ENCODE assay signal across 1 cellular context in the genomic region with DNA sequence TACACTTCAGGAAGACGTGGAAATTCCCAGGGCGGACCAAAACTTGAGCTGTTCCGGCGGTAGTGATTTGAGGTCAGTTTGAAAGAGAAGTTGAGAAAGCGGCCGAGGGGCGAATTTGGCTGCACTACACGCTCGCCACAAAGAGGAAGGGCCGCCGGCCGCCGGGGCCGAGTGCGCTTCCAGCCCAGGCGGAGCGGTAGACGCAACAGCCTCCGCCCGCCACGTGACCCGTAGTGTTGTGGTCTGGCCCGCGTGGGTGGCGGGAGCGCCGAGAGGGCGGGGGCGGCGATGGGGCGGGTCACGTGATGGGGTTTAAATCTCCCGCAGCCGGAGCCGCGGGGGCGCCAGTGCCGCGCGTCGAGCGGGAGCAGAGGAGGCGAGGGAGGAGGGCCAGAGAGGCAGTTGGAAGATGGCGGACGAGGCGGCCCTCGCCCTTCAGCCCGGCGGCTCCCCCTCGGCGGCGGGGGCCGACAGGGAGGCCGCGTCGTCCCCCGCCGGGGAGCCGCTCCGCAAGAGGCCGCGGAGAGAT.
TF ChIP-seq lines count a peak whose summit lies in the region.

A gene (plus strand): TSS at position 344 of the 529 bp plus-strand sequence. CDS start 66 bp downstream, at position 410.

TF ChIP-seq in HepG2, 621 proteins besides CTCF, POLR2A, EP300 and RAD21 (continued from another document and continues in another):
- TF ChIP-seq, protein P1, sequence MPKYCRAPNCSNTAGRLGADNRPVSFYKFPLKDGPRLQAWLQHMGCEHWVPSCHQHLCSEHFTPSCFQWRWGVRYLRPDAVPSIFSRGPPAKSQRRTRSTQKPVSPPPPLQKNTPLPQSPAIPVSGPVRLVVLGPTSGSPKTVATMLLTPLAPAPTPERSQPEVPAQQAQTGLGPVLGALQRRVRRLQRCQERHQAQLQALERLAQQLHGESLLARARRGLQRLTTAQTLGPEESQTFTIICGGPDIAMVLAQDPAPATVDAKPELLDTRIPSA (CRISPR knock-in tag; IDR thresholded peaks at IDR 0.05; ENCODE audit: borderline replicate concordance), result peak; percentile 21; the same call in 1 of the 2 replicates
- TF ChIP-seq ZNF782 (CRISPR knock-in tag; IDR thresholded peaks at IDR 0.05; ENCODE audit: borderline replicate concordance) (0 out of 2 replicates have a peak, but pooled peaks have one; percentile 51), ZNF101 (CRISPR knock-in tag; IDR thresholded peaks at IDR 0.05; ENCODE audit: borderline replicate concordance, low read depth) (no peak), IRF2 (CRISPR knock-in tag; IDR thresholded peaks at IDR 0.05) (peak; percentile 85; the same call in 1 of the 2 replicates), ZFP82 (CRISPR knock-in tag; IDR thresholded peaks at IDR 0.05; ENCODE audit: borderline replicate concordance) (no peak), ZNF549 (CRISPR knock-in tag; IDR thresholded peaks at IDR 0.05) (no peak), ZNF7 (CRISPR knock-in tag; IDR thresholded peaks at IDR 0.05) (no peak), ZNF235 (CRISPR knock-in tag; IDR thresholded peaks at IDR 0.05; ENCODE audit: borderline replicate concordance) (peak; percentile 85; the same call in 1 of the 2 replicates), RELA (CRISPR knock-in tag; IDR thresholded peaks at IDR 0.05) (peak; percentile 32; the same call in 1 of the 2 replicates), RNF2 (conservative IDR thresholded peaks at IDR 0.05; ENCODE audit: low read depth) (no peak), AGO1 (IDR thresholded peaks at IDR 0.05; ENCODE audit: low read depth, low read length, poor library complexity, severe bottlenecking) (no peak), XRCC5 (optimal IDR thresholded peaks at IDR 0.05; ENCODE audit: low read length) (peak; percentile 51), NFIC (IDR thresholded peaks at IDR 0.05; ENCODE audit: low read length) (no peak), NFYC (CRISPR knock-in tag; IDR thresholded peaks at IDR 0.05) (peak; percentile 60; the same call in 1 of the 2 replicates), FOXA3 (CRISPR knock-in tag; IDR thresholded peaks at IDR 0.05) (peak; percentile 68), NFE2L2 (IDR thresholded peaks at IDR 0.05; ENCODE audit: low read length) (no peak)
- TF ChIP-seq, protein P2, sequence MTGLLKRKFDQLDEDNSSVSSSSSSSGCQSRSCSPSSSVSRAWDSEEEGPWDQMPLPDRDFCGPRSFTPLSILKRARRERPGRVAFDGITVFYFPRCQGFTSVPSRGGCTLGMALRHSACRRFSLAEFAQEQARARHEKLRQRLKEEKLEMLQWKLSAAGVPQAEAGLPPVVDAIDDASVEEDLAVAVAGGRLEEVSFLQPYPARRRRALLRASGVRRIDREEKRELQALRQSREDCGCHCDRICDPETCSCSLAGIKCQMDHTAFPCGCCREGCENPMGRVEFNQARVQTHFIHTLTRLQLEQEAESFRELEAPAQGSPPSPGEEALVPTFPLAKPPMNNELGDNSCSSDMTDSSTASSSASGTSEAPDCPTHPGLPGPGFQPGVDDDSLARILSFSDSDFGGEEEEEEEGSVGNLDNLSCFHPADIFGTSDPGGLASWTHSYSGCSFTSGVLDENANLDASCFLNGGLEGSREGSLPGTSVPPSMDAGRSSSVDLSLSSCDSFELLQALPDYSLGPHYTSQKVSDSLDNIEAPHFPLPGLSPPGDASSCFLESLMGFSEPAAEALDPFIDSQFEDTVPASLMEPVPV (CRISPR knock-in tag; IDR thresholded peaks at IDR 0.05), result peak; percentile 89
- TF ChIP-seq, protein P3, sequence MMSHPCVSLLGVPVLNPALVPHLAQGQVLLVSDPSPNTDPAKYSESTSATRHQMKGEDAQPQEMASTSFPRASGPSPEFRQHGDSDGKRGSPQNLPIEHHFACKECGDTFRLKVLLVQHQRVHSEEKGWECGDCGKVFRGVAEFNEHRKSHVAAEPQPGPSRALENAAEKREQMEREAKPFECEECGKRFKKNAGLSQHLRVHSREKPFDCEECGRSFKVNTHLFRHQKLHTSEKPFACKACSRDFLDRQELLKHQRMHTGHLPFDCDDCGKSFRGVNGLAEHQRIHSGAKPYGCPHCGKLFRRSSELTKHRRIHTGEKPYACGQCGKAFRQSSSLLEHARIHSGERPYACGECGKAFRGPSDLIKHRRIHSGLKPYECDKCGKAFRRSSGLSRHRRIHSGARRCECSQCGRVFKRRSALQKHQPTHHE (CRISPR knock-in tag; IDR thresholded peaks at IDR 0.05; ENCODE audit: borderline replicate concordance), result peak; percentile 91; the same call in 1 of the 2 replicates
- TF ChIP-seq, protein P4, sequence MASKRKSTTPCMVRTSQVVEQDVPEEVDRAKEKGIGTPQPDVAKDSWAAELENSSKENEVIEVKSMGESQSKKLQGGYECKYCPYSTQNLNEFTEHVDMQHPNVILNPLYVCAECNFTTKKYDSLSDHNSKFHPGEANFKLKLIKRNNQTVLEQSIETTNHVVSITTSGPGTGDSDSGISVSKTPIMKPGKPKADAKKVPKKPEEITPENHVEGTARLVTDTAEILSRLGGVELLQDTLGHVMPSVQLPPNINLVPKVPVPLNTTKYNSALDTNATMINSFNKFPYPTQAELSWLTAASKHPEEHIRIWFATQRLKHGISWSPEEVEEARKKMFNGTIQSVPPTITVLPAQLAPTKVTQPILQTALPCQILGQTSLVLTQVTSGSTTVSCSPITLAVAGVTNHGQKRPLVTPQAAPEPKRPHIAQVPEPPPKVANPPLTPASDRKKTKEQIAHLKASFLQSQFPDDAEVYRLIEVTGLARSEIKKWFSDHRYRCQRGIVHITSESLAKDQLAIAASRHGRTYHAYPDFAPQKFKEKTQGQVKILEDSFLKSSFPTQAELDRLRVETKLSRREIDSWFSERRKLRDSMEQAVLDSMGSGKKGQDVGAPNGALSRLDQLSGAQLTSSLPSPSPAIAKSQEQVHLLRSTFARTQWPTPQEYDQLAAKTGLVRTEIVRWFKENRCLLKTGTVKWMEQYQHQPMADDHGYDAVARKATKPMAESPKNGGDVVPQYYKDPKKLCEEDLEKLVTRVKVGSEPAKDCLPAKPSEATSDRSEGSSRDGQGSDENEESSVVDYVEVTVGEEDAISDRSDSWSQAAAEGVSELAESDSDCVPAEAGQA (IDR thresholded peaks at IDR 0.05; ENCODE audit: low read depth), result no peak
- TF ChIP-seq, protein P4 (CRISPR knock-in tag; IDR thresholded peaks at IDR 0.05; ENCODE audit: borderline replicate concordance), result peak; percentile 89
- TF ChIP-seq, protein P5, sequence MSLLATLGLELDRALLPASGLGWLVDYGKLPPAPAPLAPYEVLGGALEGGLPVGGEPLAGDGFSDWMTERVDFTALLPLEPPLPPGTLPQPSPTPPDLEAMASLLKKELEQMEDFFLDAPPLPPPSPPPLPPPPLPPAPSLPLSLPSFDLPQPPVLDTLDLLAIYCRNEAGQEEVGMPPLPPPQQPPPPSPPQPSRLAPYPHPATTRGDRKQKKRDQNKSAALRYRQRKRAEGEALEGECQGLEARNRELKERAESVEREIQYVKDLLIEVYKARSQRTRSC (CRISPR knock-in tag; IDR thresholded peaks at IDR 0.05; ENCODE audit: low read depth), result no peak
- TF ChIP-seq, protein P6, sequence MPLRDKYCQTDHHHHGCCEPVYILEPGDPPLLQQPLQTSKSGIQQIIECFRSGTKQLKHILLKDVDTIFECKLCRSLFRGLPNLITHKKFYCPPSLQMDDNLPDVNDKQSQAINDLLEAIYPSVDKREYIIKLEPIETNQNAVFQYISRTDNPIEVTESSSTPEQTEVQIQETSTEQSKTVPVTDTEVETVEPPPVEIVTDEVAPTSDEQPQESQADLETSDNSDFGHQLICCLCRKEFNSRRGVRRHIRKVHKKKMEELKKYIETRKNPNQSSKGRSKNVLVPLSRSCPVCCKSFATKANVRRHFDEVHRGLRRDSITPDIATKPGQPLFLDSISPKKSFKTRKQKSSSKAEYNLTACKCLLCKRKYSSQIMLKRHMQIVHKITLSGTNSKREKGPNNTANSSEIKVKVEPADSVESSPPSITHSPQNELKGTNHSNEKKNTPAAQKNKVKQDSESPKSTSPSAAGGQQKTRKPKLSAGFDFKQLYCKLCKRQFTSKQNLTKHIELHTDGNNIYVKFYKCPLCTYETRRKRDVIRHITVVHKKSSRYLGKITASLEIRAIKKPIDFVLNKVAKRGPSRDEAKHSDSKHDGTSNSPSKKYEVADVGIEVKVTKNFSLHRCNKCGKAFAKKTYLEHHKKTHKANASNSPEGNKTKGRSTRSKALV (CRISPR knock-in tag; IDR thresholded peaks at IDR 0.05), result peak; percentile 53; the same call in 1 of the 2 replicates
- TF ChIP-seq, protein P7, sequence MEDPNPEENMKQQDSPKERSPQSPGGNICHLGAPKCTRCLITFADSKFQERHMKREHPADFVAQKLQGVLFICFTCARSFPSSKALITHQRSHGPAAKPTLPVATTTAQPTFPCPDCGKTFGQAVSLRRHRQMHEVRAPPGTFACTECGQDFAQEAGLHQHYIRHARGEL (CRISPR knock-in tag; IDR thresholded peaks at IDR 0.05), result 0 out of 2 replicates have a peak, but pooled peaks have one; percentile 45
- TF ChIP-seq, protein P8, sequence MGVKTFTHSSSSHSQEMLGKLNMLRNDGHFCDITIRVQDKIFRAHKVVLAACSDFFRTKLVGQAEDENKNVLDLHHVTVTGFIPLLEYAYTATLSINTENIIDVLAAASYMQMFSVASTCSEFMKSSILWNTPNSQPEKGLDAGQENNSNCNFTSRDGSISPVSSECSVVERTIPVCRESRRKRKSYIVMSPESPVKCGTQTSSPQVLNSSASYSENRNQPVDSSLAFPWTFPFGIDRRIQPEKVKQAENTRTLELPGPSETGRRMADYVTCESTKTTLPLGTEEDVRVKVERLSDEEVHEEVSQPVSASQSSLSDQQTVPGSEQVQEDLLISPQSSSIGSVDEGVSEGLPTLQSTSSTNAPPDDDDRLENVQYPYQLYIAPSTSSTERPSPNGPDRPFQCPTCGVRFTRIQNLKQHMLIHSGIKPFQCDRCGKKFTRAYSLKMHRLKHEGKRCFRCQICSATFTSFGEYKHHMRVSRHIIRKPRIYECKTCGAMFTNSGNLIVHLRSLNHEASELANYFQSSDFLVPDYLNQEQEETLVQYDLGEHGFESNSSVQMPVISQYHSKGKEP (CRISPR knock-in tag; IDR thresholded peaks at IDR 0.05), result peak; percentile 83; the same call in 1 of the 2 replicates
- TF ChIP-seq, protein P9, sequence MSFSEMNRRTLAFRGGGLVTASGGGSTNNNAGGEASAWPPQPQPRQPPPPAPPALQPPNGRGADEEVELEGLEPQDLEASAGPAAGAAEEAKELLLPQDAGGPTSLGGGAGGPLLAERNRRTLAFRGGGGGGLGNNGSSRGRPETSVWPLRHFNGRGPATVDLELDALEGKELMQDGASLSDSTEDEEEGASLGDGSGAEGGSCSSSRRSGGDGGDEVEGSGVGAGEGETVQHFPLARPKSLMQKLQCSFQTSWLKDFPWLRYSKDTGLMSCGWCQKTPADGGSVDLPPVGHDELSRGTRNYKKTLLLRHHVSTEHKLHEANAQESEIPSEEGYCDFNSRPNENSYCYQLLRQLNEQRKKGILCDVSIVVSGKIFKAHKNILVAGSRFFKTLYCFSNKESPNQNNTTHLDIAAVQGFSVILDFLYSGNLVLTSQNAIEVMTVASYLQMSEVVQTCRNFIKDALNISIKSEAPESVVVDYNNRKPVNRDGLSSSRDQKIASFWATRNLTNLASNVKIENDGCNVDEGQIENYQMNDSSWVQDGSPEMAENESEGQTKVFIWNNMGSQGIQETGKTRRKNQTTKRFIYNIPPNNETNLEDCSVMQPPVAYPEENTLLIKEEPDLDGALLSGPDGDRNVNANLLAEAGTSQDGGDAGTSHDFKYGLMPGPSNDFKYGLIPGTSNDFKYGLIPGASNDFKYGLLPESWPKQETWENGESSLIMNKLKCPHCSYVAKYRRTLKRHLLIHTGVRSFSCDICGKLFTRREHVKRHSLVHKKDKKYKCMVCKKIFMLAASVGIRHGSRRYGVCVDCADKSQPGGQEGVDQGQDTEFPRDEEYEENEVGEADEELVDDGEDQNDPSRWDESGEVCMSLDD (CRISPR knock-in tag; IDR thresholded peaks at IDR 0.05; ENCODE audit: borderline replicate concordance), result no peak
- TF ChIP-seq, protein P10, sequence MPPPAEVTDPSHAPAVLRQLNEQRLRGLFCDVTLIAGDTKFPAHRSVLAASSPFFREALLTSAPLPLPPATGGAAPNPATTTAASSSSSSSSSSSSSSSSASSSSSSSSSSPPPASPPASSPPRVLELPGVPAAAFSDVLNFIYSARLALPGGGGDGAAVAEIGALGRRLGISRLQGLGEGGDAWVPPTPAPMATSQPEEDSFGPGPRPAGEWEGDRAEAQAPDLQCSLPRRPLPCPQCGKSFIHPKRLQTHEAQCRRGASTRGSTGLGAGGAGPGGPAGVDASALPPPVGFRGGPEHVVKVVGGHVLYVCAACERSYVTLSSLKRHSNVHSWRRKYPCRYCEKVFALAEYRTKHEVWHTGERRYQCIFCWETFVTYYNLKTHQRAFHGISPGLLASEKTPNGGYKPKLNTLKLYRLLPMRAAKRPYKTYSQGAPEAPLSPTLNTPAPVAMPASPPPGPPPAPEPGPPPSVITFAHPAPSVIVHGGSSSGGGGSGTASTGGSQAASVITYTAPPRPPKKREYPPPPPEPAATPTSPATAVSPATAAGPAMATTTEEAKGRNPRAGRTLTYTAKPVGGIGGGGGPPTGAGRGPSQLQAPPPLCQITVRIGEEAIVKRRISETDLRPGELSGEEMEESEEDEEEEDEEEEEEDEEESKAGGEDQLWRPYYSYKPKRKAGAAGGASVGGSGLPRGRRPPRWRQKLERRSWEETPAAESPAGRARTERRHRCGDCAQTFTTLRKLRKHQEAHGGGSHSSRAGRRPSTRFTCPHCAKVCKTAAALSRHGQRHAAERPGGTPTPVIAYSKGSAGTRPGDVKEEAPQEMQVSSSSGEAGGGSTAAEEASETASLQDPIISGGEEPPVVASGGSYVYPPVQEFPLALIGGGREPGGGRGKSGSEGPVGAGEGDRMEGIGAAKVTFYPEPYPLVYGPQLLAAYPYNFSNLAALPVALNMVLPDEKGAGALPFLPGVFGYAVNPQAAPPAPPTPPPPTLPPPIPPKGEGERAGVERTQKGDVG (CRISPR knock-in tag; IDR thresholded peaks at IDR 0.05; ENCODE audit: borderline replicate concordance), result 0 out of 2 replicates have a peak, but pooled peaks have one; percentile 58
- TF ChIP-seq, protein P11, sequence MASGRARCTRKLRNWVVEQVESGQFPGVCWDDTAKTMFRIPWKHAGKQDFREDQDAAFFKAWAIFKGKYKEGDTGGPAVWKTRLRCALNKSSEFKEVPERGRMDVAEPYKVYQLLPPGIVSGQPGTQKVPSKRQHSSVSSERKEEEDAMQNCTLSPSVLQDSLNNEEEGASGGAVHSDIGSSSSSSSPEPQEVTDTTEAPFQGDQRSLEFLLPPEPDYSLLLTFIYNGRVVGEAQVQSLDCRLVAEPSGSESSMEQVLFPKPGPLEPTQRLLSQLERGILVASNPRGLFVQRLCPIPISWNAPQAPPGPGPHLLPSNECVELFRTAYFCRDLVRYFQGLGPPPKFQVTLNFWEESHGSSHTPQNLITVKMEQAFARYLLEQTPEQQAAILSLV (CRISPR knock-in tag; IDR thresholded peaks at IDR 0.05; ENCODE audit: borderline replicate concordance), result peak; percentile 71; the same call in 1 of the 2 replicates
